ENCODE assay signal across 11 cellular contexts in the genomic region with DNA sequence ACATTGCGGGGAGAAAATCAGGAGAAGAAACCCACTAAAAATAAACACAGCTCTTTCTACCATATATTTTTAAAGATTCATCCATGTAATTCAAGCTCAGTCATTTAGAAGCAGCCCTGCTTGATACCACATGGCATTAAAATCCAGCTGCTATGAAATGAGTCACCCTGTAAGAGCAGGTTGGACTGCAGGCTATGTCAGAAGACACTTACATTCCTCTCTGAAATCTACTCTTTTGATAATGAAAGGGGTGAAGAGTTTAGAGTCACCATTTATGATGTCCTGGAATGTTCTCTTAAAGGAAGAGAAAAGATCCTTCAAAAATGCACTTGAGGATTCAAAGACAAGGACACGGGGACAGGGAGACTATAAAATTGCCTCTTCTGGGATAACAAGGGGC.
DNase-seq lines count a peak whose midpoint lies in the region; TF ChIP-seq lines count a peak whose summit lies in the region.
"Had no signal": no experiment of that assay in that cellular context is flagged by ENCODE, and none has a peak within 500 bp of the region (broad histone marks: within the 10 kb centered on the region; RNA-seq: fewer than 3 reads in every experiment).

No MANE protein-coding gene starts in this region.

- no peak for TF ChIP-seq POLR2A in esophagus muscularis mucosa (IDR thresholded peaks at IDR 0.05; ENCODE audit: low read depth)

- H3K4me3 ChIP-seq in esophagus muscularis mucosa = no peak overlapping the region

- H3K36me3 ChIP-seq in esophagus muscularis mucosa = no peaks in the 10 kb centered on the region

- no peak for TF ChIP-seq CTCF in AG09319 (IDR thresholded peaks at IDR 0.05; ENCODE audit: low read depth, low read length)
- TF ChIP-seq CTCF in esophagus muscularis mucosa (IDR thresholded peaks at IDR 0.05) = no peak

- peaks cover 0 to 5% (median 0%) of the 10 kb centered on the region in 4 donors for H3K9me3 ChIP-seq in esophagus muscularis mucosa

- peak overlapping the region; percentile 46 to 72 (median 52) for H3K27ac ChIP-seq in esophagus muscularis mucosa (replicated peaks in 1 of 4)

- 62% methylated on average over 2 of the region's 2 CpGs for WGBS in esophagus muscularis mucosa

- no peaks in the 10 kb centered on the region for H3K27me3 ChIP-seq in esophagus muscularis mucosa

- intact Hi-C loops in esophagus muscularis mucosa (cut with DNase I) = loop anchor here (5.0 kb wide), 1 partner anchor 164 kb away; no protein-coding TSS in a partner anchor

- peaks cover 20 to 41% (median 29%) of the 10 kb centered on the region in 4 donors for H3K4me1 ChIP-seq in esophagus muscularis mucosa

- DNase-seq in AG09319 (ENCODE audit: extremely low read depth, low read depth) (peak; percentile 43), NCI-H446 treated with DMSO at 0.1 percent for 48 hours (lab: John Stamatoyannopoulos, UW) (peak; percentile 59), esophagus muscularis mucosa (ENCODE audit: extremely low spot score) (peak; percentile 37), non-pigmented ciliary epithelial cell (ENCODE audit: low read depth) (peak; percentile 50), KBM-7 (no peak), COR-L47 (lab: John Stamatoyannopoulos, UW) (no peak), NCI-H187 (lab: John Stamatoyannopoulos, UW) (no peak)
- no peak for DNase-seq in activated CD4-positive, alpha-beta T cell treated with anti-CD3 and anti-CD28 coated beads for 4 hours
- DNase-seq: CD4-positive, alpha-beta T cell; NCI-H774; T-helper 9 cell had no signal

- in situ Hi-C loops in KBM-7 (cut with MboI; ENCODE audit: low pct_unique_long_range_greater_than_20kb, low sequenced_read_pairs) = no loop called here

- TF ChIP-seq EP300 in esophagus muscularis mucosa (IDR thresholded peaks at IDR 0.05) = no peak

Comparison
In these comparisons a context has a peak if more than half of its experiments do, and no peak if none do; other contexts are left out.
1. DNase-seq: peak in AG09319 (single experiment), NCI-H446 treated with DMSO at 0.1 percent for 48 hours (single experiment), esophagus muscularis mucosa (single experiment) and non-pigmented ciliary epithelial cell (single experiment); none in KBM-7 (single experiment), COR-L47 (single experiment), NCI-H187 (0 of 2) and activated CD4-positive, alpha-beta T cell treated with anti-CD3 and anti-CD28 coated beads for 4 hours (0 of 2).